In genomic region chr17:64155751-64156544, GRCh38 we compare ENCODE assay signal across 1 cellular context.
TF ChIP-seq lines count a peak whose summit lies in the region.

No MANE protein-coding gene starts in this region.

TF ChIP-seq in HepG2, 621 proteins besides CTCF, POLR2A, EP300 and RAD21 (continued from another document and continues in another):
- TF ChIP-seq HNRNPLL (IDR thresholded peaks at IDR 0.05; ENCODE audit: low read depth, low read length, poor library complexity, severe bottlenecking) (no peak), ZNF24 (IDR thresholded peaks at IDR 0.05) (no peak), TBL1XR1 (IDR thresholded peaks at IDR 0.05; ENCODE audit: borderline replicate concordance, low read length, partially characterized antibody) (no peak), HNRNPUL1 (IDR thresholded peaks at IDR 0.05; ENCODE audit: low read depth, low read length) (no peak), TCF7 (IDR thresholded peaks at IDR 0.05; ENCODE audit: low read depth) (peak; percentile 9; the same call in 1 of the 2 replicates), GATA4 (IDR thresholded peaks at IDR 0.05; ENCODE audit: borderline replicate concordance, low read depth) (no peak), CSRNP1 (CRISPR knock-in tag; IDR thresholded peaks at IDR 0.05) (no peak; the same call in none of the 2 replicates), ZNF296 (CRISPR knock-in tag; conservative IDR thresholded peaks at IDR 0.05) (peak; percentile 98), ZSCAN31 (CRISPR knock-in tag; IDR thresholded peaks at IDR 0.05; ENCODE audit: low read depth) (0 out of 2 replicates have a peak, but pooled peaks have one; percentile 17), YY1 (IDR thresholded peaks at IDR 0.05; ENCODE audit: insufficient read depth, insufficient replicate concordance, low read depth, low read length) (peak; percentile 26), ZFAT (CRISPR knock-in tag; conservative IDR thresholded peaks at IDR 0.05) (no peak), SATB2 (CRISPR knock-in tag; IDR thresholded peaks at IDR 0.05) (no peak), KDM5A (IDR thresholded peaks at IDR 0.05; ENCODE audit: borderline replicate concordance, low read length) (no peak), FOXK2 (IDR thresholded peaks at IDR 0.05) (no peak), ZNF263 (CRISPR knock-in tag; IDR thresholded peaks at IDR 0.05) (peak; percentile 100), NR2C2 (CRISPR knock-in tag; IDR thresholded peaks at IDR 0.05; ENCODE audit: borderline replicate concordance) (peak; percentile 41; the same call in 1 of the 2 replicates), ZNF749 (CRISPR knock-in tag; IDR thresholded peaks at IDR 0.05; ENCODE audit: borderline replicate concordance) (0 out of 2 replicates have a peak, but pooled peaks have one; percentile 24), SP2 (CRISPR knock-in tag; IDR thresholded peaks at IDR 0.05) (no peak), PRDM10 (CRISPR knock-in tag; IDR thresholded peaks at IDR 0.05; ENCODE audit: low read depth) (peak; percentile 59; the same call in 1 of the 2 replicates), RFX1 (IDR thresholded peaks at IDR 0.05) (no peak), CENPT (CRISPR knock-in tag; IDR thresholded peaks at IDR 0.05; ENCODE audit: low read depth) (no peak), MTERF4 (CRISPR knock-in tag; IDR thresholded peaks at IDR 0.05) (no peak; the same call in 1 of the 2 replicates), DNMT1 (CRISPR knock-in tag; IDR thresholded peaks at IDR 0.05) (no peak), ZKSCAN5 (CRISPR knock-in tag; IDR thresholded peaks at IDR 0.05) (no peak), E2F2 (CRISPR knock-in tag; IDR thresholded peaks at IDR 0.05; ENCODE audit: borderline replicate concordance) (no peak), TAF1 (CRISPR knock-in tag; IDR thresholded peaks at IDR 0.05) (peak; percentile 64; the same call in 1 of the 2 replicates), KLF11 (CRISPR knock-in tag; IDR thresholded peaks at IDR 0.05) (no peak; the same call in 1 of the 2 replicates), ZNF337 (CRISPR knock-in tag; IDR thresholded peaks at IDR 0.05; ENCODE audit: borderline replicate concordance, low read depth) (no peak), ZNF260 (CRISPR knock-in tag; IDR thresholded peaks at IDR 0.05; ENCODE audit: borderline replicate concordance, low read depth) (no peak), ZC3H4 (CRISPR knock-in tag; IDR thresholded peaks at IDR 0.05; ENCODE audit: borderline replicate concordance) (no peak)
- TF ChIP-seq, protein P1, sequence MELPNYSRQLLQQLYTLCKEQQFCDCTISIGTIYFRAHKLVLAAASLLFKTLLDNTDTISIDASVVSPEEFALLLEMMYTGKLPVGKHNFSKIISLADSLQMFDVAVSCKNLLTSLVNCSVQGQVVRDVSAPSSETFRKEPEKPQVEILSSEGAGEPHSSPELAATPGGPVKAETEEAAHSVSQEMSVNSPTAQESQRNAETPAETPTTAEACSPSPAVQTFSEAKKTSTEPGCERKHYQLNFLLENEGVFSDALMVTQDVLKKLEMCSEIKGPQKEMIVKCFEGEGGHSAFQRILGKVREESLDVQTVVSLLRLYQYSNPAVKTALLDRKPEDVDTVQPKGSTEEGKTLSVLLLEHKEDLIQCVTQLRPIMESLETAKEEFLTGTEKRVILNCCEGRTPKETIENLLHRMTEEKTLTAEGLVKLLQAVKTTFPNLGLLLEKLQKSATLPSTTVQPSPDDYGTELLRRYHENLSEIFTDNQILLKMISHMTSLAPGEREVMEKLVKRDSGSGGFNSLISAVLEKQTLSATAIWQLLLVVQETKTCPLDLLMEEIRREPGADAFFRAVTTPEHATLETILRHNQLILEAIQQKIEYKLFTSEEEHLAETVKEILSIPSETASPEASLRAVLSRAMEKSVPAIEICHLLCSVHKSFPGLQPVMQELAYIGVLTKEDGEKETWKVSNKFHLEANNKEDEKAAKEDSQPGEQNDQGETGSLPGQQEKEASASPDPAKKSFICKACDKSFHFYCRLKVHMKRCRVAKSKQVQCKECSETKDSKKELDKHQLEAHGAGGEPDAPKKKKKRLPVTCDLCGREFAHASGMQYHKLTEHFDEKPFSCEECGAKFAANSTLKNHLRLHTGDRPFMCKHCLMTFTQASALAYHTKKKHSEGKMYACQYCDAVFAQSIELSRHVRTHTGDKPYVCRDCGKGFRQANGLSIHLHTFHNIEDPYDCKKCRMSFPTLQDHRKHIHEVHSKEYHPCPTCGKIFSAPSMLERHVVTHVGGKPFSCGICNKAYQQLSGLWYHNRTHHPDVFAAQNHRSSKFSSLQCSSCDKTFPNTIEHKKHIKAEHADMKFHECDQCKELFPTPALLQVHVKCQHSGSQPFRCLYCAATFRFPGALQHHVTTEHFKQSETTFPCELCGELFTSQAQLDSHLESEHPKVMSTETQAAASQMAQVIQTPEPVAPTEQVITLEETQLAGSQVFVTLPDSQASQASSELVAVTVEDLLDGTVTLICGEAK (IDR thresholded peaks at IDR 0.05) = no peak
- TF ChIP-seq, protein P1 (CRISPR knock-in tag; IDR thresholded peaks at IDR 0.05) = no peak
- TF ChIP-seq, protein P2, sequence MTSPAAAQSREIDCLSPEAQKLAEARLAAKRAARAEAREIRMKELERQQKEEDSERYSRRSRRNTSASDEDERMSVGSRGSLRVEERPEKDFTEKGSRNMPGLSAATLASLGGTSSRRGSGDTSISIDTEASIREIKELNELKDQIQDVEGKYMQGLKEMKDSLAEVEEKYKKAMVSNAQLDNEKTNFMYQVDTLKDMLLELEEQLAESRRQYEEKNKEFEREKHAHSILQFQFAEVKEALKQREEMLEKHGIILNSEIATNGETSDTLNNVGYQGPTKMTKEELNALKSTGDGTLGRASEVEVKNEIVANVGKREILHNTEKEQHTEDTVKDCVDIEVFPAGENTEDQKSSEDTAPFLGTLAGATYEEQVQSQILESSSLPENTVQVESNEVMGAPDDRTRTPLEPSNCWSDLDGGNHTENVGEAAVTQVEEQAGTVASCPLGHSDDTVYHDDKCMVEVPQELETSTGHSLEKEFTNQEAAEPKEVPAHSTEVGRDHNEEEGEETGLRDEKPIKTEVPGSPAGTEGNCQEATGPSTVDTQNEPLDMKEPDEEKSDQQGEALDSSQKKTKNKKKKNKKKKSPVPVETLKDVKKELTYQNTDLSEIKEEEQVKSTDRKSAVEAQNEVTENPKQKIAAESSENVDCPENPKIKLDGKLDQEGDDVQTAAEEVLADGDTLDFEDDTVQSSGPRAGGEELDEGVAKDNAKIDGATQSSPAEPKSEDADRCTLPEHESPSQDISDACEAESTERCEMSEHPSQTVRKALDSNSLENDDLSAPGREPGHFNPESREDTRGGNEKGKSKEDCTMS (CRISPR knock-in tag; conservative IDR thresholded peaks at IDR 0.05) = 0 out of 2 replicates have a peak, but pooled peaks have one; percentile 31
- TF ChIP-seq, protein P3, sequence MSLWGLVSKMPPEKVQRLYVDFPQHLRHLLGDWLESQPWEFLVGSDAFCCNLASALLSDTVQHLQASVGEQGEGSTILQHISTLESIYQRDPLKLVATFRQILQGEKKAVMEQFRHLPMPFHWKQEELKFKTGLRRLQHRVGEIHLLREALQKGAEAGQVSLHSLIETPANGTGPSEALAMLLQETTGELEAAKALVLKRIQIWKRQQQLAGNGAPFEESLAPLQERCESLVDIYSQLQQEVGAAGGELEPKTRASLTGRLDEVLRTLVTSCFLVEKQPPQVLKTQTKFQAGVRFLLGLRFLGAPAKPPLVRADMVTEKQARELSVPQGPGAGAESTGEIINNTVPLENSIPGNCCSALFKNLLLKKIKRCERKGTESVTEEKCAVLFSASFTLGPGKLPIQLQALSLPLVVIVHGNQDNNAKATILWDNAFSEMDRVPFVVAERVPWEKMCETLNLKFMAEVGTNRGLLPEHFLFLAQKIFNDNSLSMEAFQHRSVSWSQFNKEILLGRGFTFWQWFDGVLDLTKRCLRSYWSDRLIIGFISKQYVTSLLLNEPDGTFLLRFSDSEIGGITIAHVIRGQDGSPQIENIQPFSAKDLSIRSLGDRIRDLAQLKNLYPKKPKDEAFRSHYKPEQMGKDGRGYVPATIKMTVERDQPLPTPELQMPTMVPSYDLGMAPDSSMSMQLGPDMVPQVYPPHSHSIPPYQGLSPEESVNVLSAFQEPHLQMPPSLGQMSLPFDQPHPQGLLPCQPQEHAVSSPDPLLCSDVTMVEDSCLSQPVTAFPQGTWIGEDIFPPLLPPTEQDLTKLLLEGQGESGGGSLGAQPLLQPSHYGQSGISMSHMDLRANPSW (CRISPR knock-in tag; IDR thresholded peaks at IDR 0.05; ENCODE audit: borderline replicate concordance) = peak; percentile 84; the same call in 1 of the 2 replicates
- TF ChIP-seq, protein P4, sequence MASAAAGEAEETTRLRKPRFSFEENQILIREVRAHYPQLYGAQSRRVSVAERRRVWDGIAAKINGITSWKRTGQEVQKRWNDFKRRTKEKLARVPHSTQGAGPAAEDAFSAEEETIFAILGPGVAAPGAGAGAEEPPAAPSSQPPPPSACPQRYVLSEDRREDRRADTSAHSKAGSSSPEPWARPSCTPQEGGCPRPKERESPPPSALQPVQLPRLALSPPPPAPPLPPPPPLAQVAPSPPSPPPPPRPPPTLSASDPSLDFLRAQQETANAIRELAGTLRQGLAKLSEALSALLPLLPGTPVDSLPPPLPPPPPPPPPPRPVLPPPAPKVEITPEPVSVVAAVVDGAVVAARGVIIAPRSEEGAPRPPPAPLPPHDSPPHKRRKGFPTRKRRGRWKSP (CRISPR knock-in tag; IDR thresholded peaks at IDR 0.05) = no peak
